ENCODE assay signal across 8 cellular contexts in genomic region chr2:195657634-195658540, GRCh38. TPM values are rescaled to one million over a fixed set of nuclear protein-coding genes. Genes with fewer than 3 reads are reported as not detected.
DNase-seq lines count a peak whose midpoint lies in the region; ATAC-seq, FAIRE-seq and TF ChIP-seq lines count a peak whose summit lies in the region.

No MANE protein-coding gene starts in this region.

- DNase-seq in NCI-H510A treated with DMSO at 0.1 percent for 48 hours (lab: John Stamatoyannopoulos, UW): peak; percentile 34
- DNase-seq in NCI-H510A (lab: John Stamatoyannopoulos, UW): no peak
- peak; percentile 67 for DNase-seq in NCI-H345 (lab: John Stamatoyannopoulos, UW)
- peak; percentile 84 for DNase-seq in activated CD4-positive, alpha-beta T cell treated with anti-CD3 and anti-CD28 coated beads for 48 hours
- DNase-seq in coronary artery (ENCODE audit: low spot score): peak; percentile 78
- peak; percentile 80 for DNase-seq in HepG2 (ENCODE audit: low spot score)
- peak; percentile 62 for DNase-seq in stimulated activated CD4-positive, alpha-beta T cell treated with anti-CD3 and anti-CD28 coated beads, Interleukin-4, amount 100 ng/mL, for 1 hour

- H3K9ac ChIP-seq in HepG2 (ENCODE audit: insufficient read depth, low read depth, low read length): peak overlapping the region; percentile 90

- H2AFZ ChIP-seq in HepG2 (ENCODE audit: low read length): no peak overlapping the region

- under 1% methylated on average over 29 of the region's 66 CpGs for WGBS in HepG2 (ENCODE audit: low lambda C conversion rate)

- peaks cover 15% of the 10 kb centered on the region for H3K79me2 ChIP-seq in HepG2 (ENCODE audit: insufficient read depth, low read length)

- peaks cover 32% of the 10 kb centered on the region for H3K4me1 ChIP-seq in HepG2 (ENCODE audit: insufficient read depth, low read length)

- intact Hi-C loops in HepG2 (cut with micrococcal nuclease; ENCODE audit: unreplicated experiment): loop anchor here (5.0 to 10.0 kb wide), 3 partner anchors 116 to 409 kb away; partner anchors contain the start of gene DNAH7

- H3K4me3 ChIP-seq in coronary artery: peak overlapping the region; percentile 91
- H3K4me3 ChIP-seq in HepG2 (replicated peaks in 1 of 3; ENCODE audit: insufficient read depth in 1 of 3, low read depth in 2 of 3, low read length in 3 of 3): peak overlapping the region; percentile 84 to 94 (median 90)

- H3K9me3 ChIP-seq in HepG2 (ENCODE audit: low read length): no peaks in the 10 kb centered on the region

- ATAC-seq in HG02981 (IDR thresholded peaks at IDR 0.05; ENCODE audit: unreplicated experiment) (peak; percentile 27), HepG2 (peak; percentile 62)

- TF ChIP-seq POLR2A in HepG2 (IDR thresholded peaks at IDR 0.05; ENCODE audit: insufficient read depth in 1 of 2, low read depth in 2 of 2, low read length in 2 of 2): peak; percentile 52 to 67

- TF ChIP-seq CTCF in coronary artery (IDR thresholded peaks at IDR 0.05) (no peak), HepG2 (CRISPR knock-in tag; IDR thresholded peaks at IDR 0.05) (0 out of 2 replicates have a peak, but pooled peaks have one; percentile 28)

- CTCF ChIA-PET in HepG2 (lab: Yijun Ruan, JAX; ENCODE audit: low intra/inter-chr PET ratio, low total read pairs): no interaction called here

- in situ Hi-C loops in HepG2 (cut with HindIII; ENCODE audit: extremely low pct_ligation_motif_present, low pct_unique_long_range_greater_than_20kb): loop anchor here (5.0 kb wide), 1 partner anchor 409 kb away; the partner anchor contains the start of gene DNAH7

- H3K27me3 ChIP-seq in HepG2 (ENCODE audit: control insufficient read depth in 1 of 2, insufficient read depth in 2 of 2, low read length in 2 of 2): no peaks in the 10 kb centered on the region

- TF ChIP-seq RAD21 in HepG2 (CRISPR knock-in tag; IDR thresholded peaks at IDR 0.05): no peak

- FAIRE-seq in HepG2 (lab: Jason Lieb, UNC): no peak

- H3K36me3 ChIP-seq in HepG2 (replicated peaks in 1 of 2; ENCODE audit: control insufficient read depth in 1 of 2, insufficient read depth in 2 of 2, low read length in 2 of 2): no peaks in the 10 kb centered on the region

- H3K27ac ChIP-seq in coronary artery: peak overlapping the region; percentile 98
- H3K27ac ChIP-seq in HepG2 (ENCODE audit: extremely low read length, insufficient read depth, low read length): peak overlapping the region; percentile 82

- peak overlapping the region; percentile 81 for H3K4me2 ChIP-seq in HepG2 (ENCODE audit: low read depth, low read length)

- BruUV-seq in HepG2 (replicated peaks; lab: Mats Ljungman, UMichigan): TSS peak; percentile 80

- TF ChIP-seq EP300 in HepG2 (IDR thresholded peaks at IDR 0.05; ENCODE audit: low read depth in 2 of 2, low read length in 2 of 2): 0 out of 4 replicates have a peak, but pooled peaks of 1 of the 2 experiments have one; percentile 20
- TF ChIP-seq EP300 in HepG2 (CRISPR knock-in tag; IDR thresholded peaks at IDR 0.05; ENCODE audit: borderline replicate concordance): peak; percentile 30; the same call in 1 of the 2 replicates

- POLR2A ChIA-PET in HepG2 (lab: Yijun Ruan, JAX): interaction anchor here (1.8 kb wide), 1 partner anchor 8 kb away, joined by 23 read pairs; no protein-coding TSS in a partner anchor

- H4K20me1 ChIP-seq in HepG2 (ENCODE audit: insufficient read depth, low read length): peaks cover 21% of the 10 kb centered on the region

TF ChIP-seq in HepG2, 621 proteins besides CTCF, POLR2A, EP300 and RAD21 (continues in another document):
- TF ChIP-seq ZSCAN9 (CRISPR knock-in tag; IDR thresholded peaks at IDR 0.05; ENCODE audit: borderline replicate concordance): peak; percentile 75
- no peak; the same call in 1 of the 2 replicates for TF ChIP-seq AHR (CRISPR knock-in tag; IDR thresholded peaks at IDR 0.05)
- TF ChIP-seq ZNF878 (CRISPR knock-in tag; IDR thresholded peaks at IDR 0.05): peak; percentile 65
- no peak for TF ChIP-seq POLR2AphosphoS2 (IDR thresholded peaks at IDR 0.05; ENCODE audit: low read depth, low read length)
- no peak for TF ChIP-seq SIX1 (CRISPR knock-in tag; IDR thresholded peaks at IDR 0.05; ENCODE audit: borderline replicate concordance)
- TF ChIP-seq MBD4 (IDR thresholded peaks at IDR 0.05; ENCODE audit: borderline replicate concordance, low read length): no peak
- TF ChIP-seq KLF11 (CRISPR knock-in tag; IDR thresholded peaks at IDR 0.05): peak; percentile 58; the same call in 1 of the 2 replicates
- no peak for TF ChIP-seq ZNF891 (CRISPR knock-in tag; IDR thresholded peaks at IDR 0.05)
- TF ChIP-seq PHF21A (CRISPR knock-in tag; IDR thresholded peaks at IDR 0.05): no peak
- TF ChIP-seq MAF1 (CRISPR knock-in tag; IDR thresholded peaks at IDR 0.05; ENCODE audit: borderline replicate concordance): 0 out of 2 replicates have a peak, but pooled peaks have one; percentile 27
- peak; percentile 55; the same call in 1 of the 2 replicates for TF ChIP-seq SP140L (CRISPR knock-in tag; IDR thresholded peaks at IDR 0.05; ENCODE audit: borderline replicate concordance)
- no peak for TF ChIP-seq MAZ (IDR thresholded peaks at IDR 0.05; ENCODE audit: borderline replicate concordance, low read depth, low read length)
- peak; percentile 16; the same call in 1 of the 2 replicates for TF ChIP-seq MAZ (CRISPR knock-in tag; IDR thresholded peaks at IDR 0.05; ENCODE audit: low read depth)
- TF ChIP-seq ISX (CRISPR knock-in tag; conservative IDR thresholded peaks at IDR 0.05): 0 out of 2 replicates have a peak, but pooled peaks have one; percentile 40
- no peak; the same call in 1 of the 2 replicates for TF ChIP-seq YEATS2 (CRISPR knock-in tag; IDR thresholded peaks at IDR 0.05; ENCODE audit: borderline replicate concordance)
- no peak for TF ChIP-seq MTF2 (CRISPR knock-in tag; IDR thresholded peaks at IDR 0.05; ENCODE audit: borderline replicate concordance)
- no peak for TF ChIP-seq ZNF749 (CRISPR knock-in tag; IDR thresholded peaks at IDR 0.05; ENCODE audit: borderline replicate concordance)
- TF ChIP-seq ARNT2 (CRISPR knock-in tag; IDR thresholded peaks at IDR 0.05; ENCODE audit: low read depth): no peak
- TF ChIP-seq MED8 (CRISPR knock-in tag; IDR thresholded peaks at IDR 0.05; ENCODE audit: insufficient replicate concordance): no peak
- no peak for TF ChIP-seq RFX5 (IDR thresholded peaks at IDR 0.05; ENCODE audit: low read depth, low read length)
- TF ChIP-seq NR2F1 (CRISPR knock-in tag; IDR thresholded peaks at IDR 0.05): no peak
- no peak for TF ChIP-seq ZNF572 (CRISPR knock-in tag; IDR thresholded peaks at IDR 0.05)
- peak; percentile 61 for TF ChIP-seq HNRNPH1 (optimal IDR thresholded peaks at IDR 0.05; ENCODE audit: low read depth, low read length)
- TF ChIP-seq RNF2 (conservative IDR thresholded peaks at IDR 0.05; ENCODE audit: low read depth): peak; percentile 74; the same call in 1 of the 2 replicates
- no peak for TF ChIP-seq CBX1 (IDR thresholded peaks at IDR 0.05; ENCODE audit: low read depth)
- TF ChIP-seq ZNF121 (CRISPR knock-in tag; IDR thresholded peaks at IDR 0.05): no peak
- no peak for TF ChIP-seq TSC22D2 (CRISPR knock-in tag; IDR thresholded peaks at IDR 0.05; ENCODE audit: borderline replicate concordance)
- TF ChIP-seq RBAK (CRISPR knock-in tag; IDR thresholded peaks at IDR 0.05): no peak
- TF ChIP-seq GABPA (IDR thresholded peaks at IDR 0.05; ENCODE audit: low read depth, low read length): no peak
- no peak for TF ChIP-seq GABPA (CRISPR knock-in tag; IDR thresholded peaks at IDR 0.05; ENCODE audit: low read depth)
- no peak for TF ChIP-seq SRSF1 (optimal IDR thresholded peaks at IDR 0.05; ENCODE audit: low read depth, low read length)

RNA-seq across cellular contexts. Expression of gene SLC39A10, which starts 0.9 kb away (rescaled TPM):
- total RNA-seq in HepG2 (2016; rRNA removed; fragmentation: Illumina TruSeq; extraction: Trizol): 7.2 and 13.2 TPM in 2 replicates
- 2.7 and 4.0 TPM in 2 replicates for total RNA-seq in HepG2 (2016; cell fraction: cytosol; rRNA removed; fragmentation: Illumina TruSeq; extraction: Trizol; ENCODE audit: low read depth)
- 7.2 and 12.7 TPM in 2 replicates for total RNA-seq in HepG2 (2016; cell fraction: insoluble cytoplasmic fraction; rRNA removed; fragmentation: Illumina TruSeq; extraction: Trizol)
- total RNA-seq in HepG2 (2016; cell fraction: membrane; rRNA removed; fragmentation: Illumina TruSeq; extraction: Trizol): 3.5 and 4.7 TPM in 2 replicates
- total RNA-seq in HepG2 (2016; cell fraction: nucleus; rRNA removed; fragmentation: Illumina TruSeq; extraction: Trizol): 17.2 and 19.6 TPM in 2 replicates
- polyA plus RNA-seq in HepG2 (2011; rRNA removed): 21.0 and 21.3 TPM in 2 replicates
- 8.3 and 17.1 TPM in 2 replicates for polyA plus RNA-seq in HepG2 (2011; cell fraction: cytosol; rRNA removed)
- 9.1 and 12.0 TPM in 2 replicates for polyA plus RNA-seq in HepG2 (2011; cell fraction: nucleus; rRNA removed)
- 22.8 and 23.0 TPM in 2 replicates for polyA plus RNA-seq in HepG2 (2012)
- polyA plus RNA-seq in HepG2 (2016; cell fraction: cytosol; fragmentation: Illumina TruSeq; extraction: Trizol; ENCODE audit: low read depth): 0.12 and 0.20 TPM in 2 replicates
- 3.7 and 3.8 TPM in 2 replicates for polyA plus RNA-seq in HepG2 (2016; cell fraction: insoluble cytoplasmic fraction; fragmentation: Illumina TruSeq; extraction: Trizol; ENCODE audit: low read depth)
- polyA plus RNA-seq in HepG2 (2016; cell fraction: membrane; fragmentation: Illumina TruSeq; extraction: Trizol; ENCODE audit: low read depth): 1.0 and 1.3 TPM in 2 replicates
- 11.1 TPM in 2 replicates for polyA plus RNA-seq in HepG2 (2016; cell fraction: nucleus; fragmentation: Illumina TruSeq; extraction: Trizol; ENCODE audit: insufficient read depth, low read depth)
- 53.0 and 116 TPM in 2 replicates for polyA minus RNA-seq in HepG2 (2011; rRNA and poly(A)+ RNA removed; ENCODE audit: low replicate concordance)
- 43.8 and 58.0 TPM in 2 replicates for polyA minus RNA-seq in HepG2 (2011; cell fraction: cytosol; rRNA and poly(A)+ RNA removed)
- polyA minus RNA-seq in HepG2 (2011; cell fraction: nucleus; rRNA and poly(A)+ RNA removed): 52.9 and 81.2 TPM in 2 replicates
